ENCODE assay signal across 1 cellular context in genomic region chr19:10305139-10305806, GRCh38.
TF ChIP-seq lines count a peak whose summit lies in the region.

No MANE protein-coding gene starts in this region.

TF ChIP-seq in SK-N-SH, 30 proteins besides CTCF, POLR2A, EP300 and RAD21:
- TF ChIP-seq YY1 (IDR thresholded peaks at IDR 0.05; ENCODE audit: low read depth) (no peak), FOSL2 (IDR thresholded peaks at IDR 0.05; ENCODE audit: borderline replicate concordance, low read depth) (peak; percentile 14; the same call in 1 of the 2 replicates)
